ENCODE assay signal across 20 cellular contexts in genomic region chr17:76081295-76082210, GRCh38. TPM values are rescaled to one million over a fixed set of nuclear protein-coding genes. Genes with fewer than 3 reads are reported as not detected.
DNase-seq lines count a peak whose midpoint lies in the region; ATAC-seq and TF ChIP-seq lines count a peak whose summit lies in the region.
"Had no signal": no experiment of that assay in that cellular context is flagged by ENCODE, and none has a peak within 500 bp of the region (broad histone marks: within the 10 kb centered on the region; RNA-seq: fewer than 3 reads in every experiment).

No MANE protein-coding gene starts in this region.

- WGBS in mesendoderm (ENCODE audit: extremely low coverage, insufficient coverage, low lambda C conversion rate) = no CpG with 5 or more reads among the region's 27 CpGs
- WGBS in sigmoid colon, 2 donors = 70 to 82% methylated on average over 27 of the region's 27 CpGs
- WGBS in trophoblast cell (ENCODE audit: extremely low coverage, insufficient coverage, insufficient read length) = no CpG with 5 or more reads among the region's 27 CpGs

- H2BK15ac ChIP-seq in mesendoderm (replicated peaks; ENCODE audit: low read depth) = no peak overlapping the region

- H2BK120ac ChIP-seq in mesendoderm (ENCODE audit: low read depth, low read length) = no peak overlapping the region
- H2BK120ac ChIP-seq in trophoblast cell (ENCODE audit: insufficient read depth, low read length, poor library complexity) = no peak overlapping the region

- no peaks in the 10 kb centered on the region for H3K79me2 ChIP-seq in mesendoderm (ENCODE audit: control insufficient read depth, insufficient read depth, low read length)
- H3K79me2 ChIP-seq in trophoblast cell (ENCODE audit: control insufficient read depth, insufficient read depth, low read length, poor library complexity) = no peaks in the 10 kb centered on the region

- ATAC-seq in activated naive CD8-positive, alpha-beta T cell treated with anti-CD3 and anti-CD28 coated beads, Interleukin-2, amount 10 ng/mL, durations not matched to agents 7 days and 5 days (ENCODE audit: low read depth) = no peak
- ATAC-seq: stimulated activated memory B cell treated with anti-CD40 and anti-IgM and Interleukin-4, amounts not matched to agents 10 μg/mL and 1 μg/mL and 100 μg/mL, for 72 hours; T-cell had no signal

- H2AFZ ChIP-seq in trophoblast cell (ENCODE audit: insufficient read depth, low read length, poor library complexity) = no peak overlapping the region

- H3K27me3 ChIP-seq in mesendoderm (ENCODE audit: insufficient read depth, low read length, poor library complexity) = peaks cover 17% of the 10 kb centered on the region
- peaks cover 11 to 39% (median 27%) of the 10 kb centered on the region in 3 donors for H3K27me3 ChIP-seq in sigmoid colon
- H3K27me3 ChIP-seq in trophoblast cell (ENCODE audit: insufficient read depth, low read length) = peaks cover 24% of the 10 kb centered on the region

- TF ChIP-seq CTCF in GM10248 (IDR thresholded peaks at IDR 0.05; ENCODE audit: control extremely low read depth, extremely low read depth, low read depth, missing control alignments) (no peak), sigmoid colon (IDR thresholded peaks at IDR 0.05) (no peak)

- no peaks in the 10 kb centered on the region for H3K9me3 ChIP-seq in sigmoid colon
- peaks cover 12% of the 10 kb centered on the region for H3K9me3 ChIP-seq in trophoblast cell (ENCODE audit: insufficient read depth, low read depth, low read length)
- H3K9me3 ChIP-seq: right lobe of liver had no signal

- H3K4me1 ChIP-seq in mesendoderm (ENCODE audit: control insufficient read depth, low read depth, low read length) (peaks cover 10% of the 10 kb centered on the region), sigmoid colon (peaks cover 0 to 25% (median 21%) of the 10 kb centered on the region in 4 donors), trophoblast cell (ENCODE audit: control insufficient read depth in 1 of 2, insufficient read depth in 2 of 2, low read length in 2 of 2) (peaks cover 5 to 6% of the 10 kb centered on the region in 2 experiments)
- H3K4me1 ChIP-seq: right lobe of liver had no signal

- H4K5ac ChIP-seq in mesendoderm (ENCODE audit: low read length) = no peak overlapping the region

- no peak for TF ChIP-seq EP300 in sigmoid colon (IDR thresholded peaks at IDR 0.05)

- H3K79me1 ChIP-seq in mesendoderm (ENCODE audit: low read length) (no peaks in the 10 kb centered on the region), trophoblast cell (ENCODE audit: low read length) (no peaks in the 10 kb centered on the region)

- no peak overlapping the region for H3K27ac ChIP-seq in mesendoderm (ENCODE audit: low read depth, low read length)
- no peak overlapping the region for H3K27ac ChIP-seq in sigmoid colon
- no peak overlapping the region for H3K27ac ChIP-seq in trophoblast cell (ENCODE audit: low read depth, low read length)
- H3K27ac ChIP-seq: right lobe of liver had no signal

- no peak overlapping the region for H4K8ac ChIP-seq in mesendoderm (ENCODE audit: low read depth, low read length)
- no peak overlapping the region for H4K8ac ChIP-seq in trophoblast cell (ENCODE audit: low read depth, low read length)

- H2AK5ac ChIP-seq in mesendoderm (ENCODE audit: low read length) (no peak overlapping the region), trophoblast cell (ENCODE audit: low read length) (no peak overlapping the region)

- H3K18ac ChIP-seq in mesendoderm (ENCODE audit: low read length) = no peak overlapping the region
- no peak overlapping the region for H3K18ac ChIP-seq in trophoblast cell (ENCODE audit: low read length)

- H3K4ac ChIP-seq in mesendoderm (ENCODE audit: low read depth, low read length) = no peak overlapping the region
- no peak overlapping the region for H3K4ac ChIP-seq in trophoblast cell (ENCODE audit: low read depth, low read length)

- no peak overlapping the region for H3K4me3 ChIP-seq in mesendoderm (ENCODE audit: low read length)
- H3K4me3 ChIP-seq in sigmoid colon = no peak overlapping the region
- H3K4me3 ChIP-seq in trophoblast cell (ENCODE audit: low read depth, low read length) = no peak overlapping the region
- H3K4me3 ChIP-seq: right lobe of liver had no signal

- no peak overlapping the region for H3K56ac ChIP-seq in mesendoderm (ENCODE audit: low read length)

- DNase-seq in GM10248 (ENCODE audit: extremely low spot score) (peak; percentile 13), mesendoderm (peak; percentile 39), UCSD-AML1 (lab: John Stamatoyannopoulos, UW; ENCODE audit: unreplicated experiment) (no peak), sigmoid colon (no peak), trophoblast cell (no peak)
- no peak for DNase-seq in activated naive CD8-positive, alpha-beta T cell treated with anti-CD3 and anti-CD28 coated beads, Interleukin-2, amount 10 ng/mL, durations not matched to agents 7 days and 5 days
- DNase-seq: activated CD4-positive, alpha-beta T cell treated with anti-CD3 and anti-CD28 coated beads for 1 hour; DMS153; erythroblast; glutamatergic neuron; HFFc6; NCI-H1436 treated with DMSO at 0.1 percent for 48 hours; PC-3; stimulated activated CD4-positive, alpha-beta T cell treated with anti-CD3 and anti-CD28 coated beads, Interleukin-4, amount 100 ng/mL, for 4 hours; T-cell had no signal

- H3K4me2 ChIP-seq in mesendoderm (ENCODE audit: low read length) (no peak overlapping the region), trophoblast cell (ENCODE audit: low read length) (no peak overlapping the region)

- H3K9me3 Mint-ChIP-seq in activated naive CD8-positive, alpha-beta T cell treated with anti-CD3 and anti-CD28 coated beads, Interleukin-2, amount 10 ng/mL, durations not matched to agents 7 days and 5 days = no peaks in the 10 kb centered on the region
- H3K9me3 Mint-ChIP-seq: HFFc6; natural killer cell treated with Interleukin-12 subunit alpha and Interleukin-12 subunit beta and Interleukin-15 and Interleukin-18, amount 100 ng/mL, for 72 hours; stimulated activated memory B cell treated with anti-CD40 and anti-IgM and Interleukin-4, amounts not matched to agents 10 μg/mL and 1 μg/mL and 100 μg/mL, for 72 hours; T-cell had no signal

- H3K27ac Mint-ChIP-seq in activated naive CD8-positive, alpha-beta T cell treated with anti-CD3 and anti-CD28 coated beads, Interleukin-2, amount 10 ng/mL, durations not matched to agents 7 days and 5 days = peak overlapping the region; percentile 51
- H3K27ac Mint-ChIP-seq: HFFc6; natural killer cell treated with Interleukin-12 subunit alpha and Interleukin-12 subunit beta and Interleukin-15 and Interleukin-18, amount 100 ng/mL, for 72 hours; stimulated activated memory B cell treated with anti-CD40 and anti-IgM and Interleukin-4, amounts not matched to agents 10 μg/mL and 1 μg/mL and 100 μg/mL, for 72 hours had no signal

- H3K14ac ChIP-seq in trophoblast cell (ENCODE audit: low read length) = no peak overlapping the region

- no peak overlapping the region for H2BK12ac ChIP-seq in trophoblast cell (ENCODE audit: low read length)

- H3K36me3 ChIP-seq in mesendoderm (ENCODE audit: control insufficient read depth, insufficient read depth, low read length) (peaks cover 7% of the 10 kb centered on the region), sigmoid colon (peaks cover 9 to 44% (median 31%) of the 10 kb centered on the region in 4 donors), trophoblast cell (ENCODE audit: control insufficient read depth in 1 of 2, insufficient read depth in 2 of 2, low read length in 2 of 2) (peaks cover 38 to 41% of the 10 kb centered on the region in 2 experiments)

- no peak overlapping the region for H3K4me3 Mint-ChIP-seq in activated naive CD8-positive, alpha-beta T cell treated with anti-CD3 and anti-CD28 coated beads, Interleukin-2, amount 10 ng/mL, durations not matched to agents 7 days and 5 days
- H3K4me3 Mint-ChIP-seq: HFFc6; natural killer cell treated with Interleukin-12 subunit alpha and Interleukin-12 subunit beta and Interleukin-15 and Interleukin-18, amount 100 ng/mL, for 72 hours; stimulated activated memory B cell treated with anti-CD40 and anti-IgM and Interleukin-4, amounts not matched to agents 10 μg/mL and 1 μg/mL and 100 μg/mL, for 72 hours; T-cell had no signal

- POLR2A ChIA-PET in GM10248 (lab: Yijun Ruan, JAX) = interaction anchor here (1.2 kb wide), 1 partner anchor 13 kb away, joined by 3 read pairs; no protein-coding TSS in a partner anchor
- POLR2A ChIA-PET in activated naive CD8-positive, alpha-beta T cell treated with anti-CD3 and anti-CD28 coated beads, Interleukin-2, amount 10 ng/mL, durations not matched to agents 7 days and 5 days (lab: Charles Lee) = no interaction called here

- H3K23ac ChIP-seq in mesendoderm (ENCODE audit: low read length) = no peak overlapping the region
- no peak overlapping the region for H3K23ac ChIP-seq in trophoblast cell (ENCODE audit: low read length)

- CTCF ChIA-PET in GM10248 (lab: Yijun Ruan, JAX) = interaction anchor here (0.7 to 1.6 kb wide), 2 partner anchors 67 to 197 kb away, joined by 3 to 5 read pairs; no protein-coding TSS in a partner anchor

- H3K36me3 Mint-ChIP-seq in activated naive CD8-positive, alpha-beta T cell treated with anti-CD3 and anti-CD28 coated beads, Interleukin-2, amount 10 ng/mL, durations not matched to agents 7 days and 5 days = peaks cover 5% of the 10 kb centered on the region

- intact Hi-C loops in sigmoid colon (cut with DNase I) = loop anchor here (10.0 kb wide), 1 partner anchor 257 kb away; no protein-coding TSS in a partner anchor

- no peak for TF ChIP-seq POLR2A in sigmoid colon (IDR thresholded peaks at IDR 0.05)

- no peak overlapping the region for H4K91ac ChIP-seq in trophoblast cell (ENCODE audit: low read depth, low read length)

- peaks cover 6% of the 10 kb centered on the region for H3K4me1 Mint-ChIP-seq in activated naive CD8-positive, alpha-beta T cell treated with anti-CD3 and anti-CD28 coated beads, Interleukin-2, amount 10 ng/mL, durations not matched to agents 7 days and 5 days

- no peak overlapping the region for H4K12ac ChIP-seq in trophoblast cell (ENCODE audit: low read depth, low read length)

- no peak overlapping the region for H2BK5ac ChIP-seq in mesendoderm (ENCODE audit: low read length)
- no peak overlapping the region for H2BK5ac ChIP-seq in trophoblast cell (ENCODE audit: low read depth, low read length, poor library complexity)

- H3K9ac ChIP-seq in mesendoderm (ENCODE audit: low read length) = no peak overlapping the region
- no peak overlapping the region for H3K9ac ChIP-seq in trophoblast cell (ENCODE audit: low read length)

- H3K27me3 Mint-ChIP-seq in activated naive CD8-positive, alpha-beta T cell treated with anti-CD3 and anti-CD28 coated beads, Interleukin-2, amount 10 ng/mL, durations not matched to agents 7 days and 5 days = peaks cover 28% of the 10 kb centered on the region

RNA-seq across cellular contexts. Expression of gene ZACN, which starts 2.6 kb away (rescaled TPM):
- not detected for total RNA-seq in activated naive CD8-positive, alpha-beta T cell treated with anti-CD3 and anti-CD28 coated beads, Interleukin-2, amount 10 ng/mL, durations not matched to agents 7 days and 5 days
- polyA plus RNA-seq in mesendoderm (2013, experiment 1 of 2) = 0.03 TPM
- polyA plus RNA-seq in mesendoderm (2013, experiment 2 of 2) = 0.01 TPM
- total RNA-seq in sigmoid colon = 1 to 10 TPM in 2 of 4 donors, under 1 TPM in 2; 0.16 to 3.5 (median 0.81) TPM
- polyA plus RNA-seq in sigmoid colon = 1 to 10 TPM; 1.2 to 1.3 (median 1.2) TPM
- 0.05 TPM in 1 of 2 replicates, not detected in the other for polyA plus RNA-seq in trophoblast cell (2013)
- total RNA-seq: right lobe of liver, urinary bladder had no signal

RNA-seq across cellular contexts. Expression of gene GALR2, which starts 7.0 kb away (rescaled TPM):
- not detected for total RNA-seq in activated naive CD8-positive, alpha-beta T cell treated with anti-CD3 and anti-CD28 coated beads, Interleukin-2, amount 10 ng/mL, durations not matched to agents 7 days and 5 days
- polyA plus RNA-seq in mesendoderm (2013, experiment 1 of 2) = 0.24 TPM
- polyA plus RNA-seq in mesendoderm (2013, experiment 2 of 2) = 0.15 TPM
- total RNA-seq in sigmoid colon = 10 to 100 TPM in 1 of 4 donors, 1 to 10 TPM in 3; 5.4 to 20.2 (median 8.2) TPM
- polyA plus RNA-seq in sigmoid colon = 1 to 10 TPM in 1 of 3 donors, not detected in 2; 1.6 TPM
- 0.15 and 0.19 TPM in 2 replicates for polyA plus RNA-seq in trophoblast cell (2013)
- total RNA-seq: NCI-H460, urinary bladder had no signal

RNA-seq across cellular contexts. Expression of gene SRP68, which starts 9.2 kb away (rescaled TPM):
- total RNA-seq in activated naive CD8-positive, alpha-beta T cell treated with anti-CD3 and anti-CD28 coated beads, Interleukin-2, amount 10 ng/mL, durations not matched to agents 7 days and 5 days = 10 to 100 TPM; 81.6 to 83.0 TPM
- 61.7 TPM for polyA plus RNA-seq in mesendoderm (2013, experiment 1 of 2)
- 60.7 TPM for polyA plus RNA-seq in mesendoderm (2013, experiment 2 of 2)
- 10 to 100 TPM; 53.1 to 60.6 (median 53.8) TPM for total RNA-seq in sigmoid colon
- 10 to 100 TPM; 37.2 to 52.4 (median 37.7) TPM for polyA plus RNA-seq in sigmoid colon
- polyA plus RNA-seq in trophoblast cell (2013) = 81.8 and 83.6 TPM in 2 replicates

RNA-seq across cellular contexts. Expression of gene EXOC7, which starts 22.0 kb away (rescaled TPM):
- 100 to 1,000 TPM; 163 to 164 TPM for total RNA-seq in activated naive CD8-positive, alpha-beta T cell treated with anti-CD3 and anti-CD28 coated beads, Interleukin-2, amount 10 ng/mL, durations not matched to agents 7 days and 5 days
- 58.1 TPM for polyA plus RNA-seq in mesendoderm (2013, experiment 1 of 2)
- 61.9 TPM for polyA plus RNA-seq in mesendoderm (2013, experiment 2 of 2)
- total RNA-seq in sigmoid colon = 10 to 100 TPM; 58.9 to 82.0 (median 75.3) TPM
- 10 to 100 TPM; 36.8 to 74.4 (median 38.4) TPM for polyA plus RNA-seq in sigmoid colon
- polyA plus RNA-seq in trophoblast cell (2013) = 58.5 and 61.2 TPM in 2 replicates

RNA-seq across cellular contexts. Expression of gene EVPL, which starts 54.4 kb away (rescaled TPM):
- total RNA-seq in activated naive CD8-positive, alpha-beta T cell treated with anti-CD3 and anti-CD28 coated beads, Interleukin-2, amount 10 ng/mL, durations not matched to agents 7 days and 5 days = under 1 TPM; 0.78 to 0.85 TPM
- 0.14 TPM for polyA plus RNA-seq in mesendoderm (2013, experiment 1 of 2)
- 0.11 TPM for polyA plus RNA-seq in mesendoderm (2013, experiment 2 of 2)
- 10 to 100 TPM in 1 of 4 donors, 1 to 10 TPM in 3; 2.9 to 23.5 (median 7.2) TPM for total RNA-seq in sigmoid colon
- polyA plus RNA-seq in sigmoid colon = 10 to 100 TPM in 1 of 3 donors, 1 to 10 TPM in 2; 4.6 to 16.0 (median 4.8) TPM
- 0.04 and 0.06 TPM in 2 replicates for polyA plus RNA-seq in trophoblast cell (2013)
- total RNA-seq: HFFc6 had no signal

Comparison
In these comparisons a context has a peak if more than half of its experiments do, and no peak if none do; other contexts are left out.
1. DNase-seq: peak in GM10248 (single experiment) and mesendoderm (single experiment); none in activated naive CD8-positive, alpha-beta T cell treated with anti-CD3 and anti-CD28 coated beads, Interleukin-2, amount 10 ng/mL, durations not matched to agents 7 days and 5 days (single experiment), UCSD-AML1 (single experiment), sigmoid colon (single experiment) and trophoblast cell (0 of 2).
2. RNA of gene GALR2, which starts 7.0 kb away (total RNA-seq): 5.4 to 20.2 TPM in sigmoid colon; not detected in activated naive CD8-positive, alpha-beta T cell treated with anti-CD3 and anti-CD28 coated beads, Interleukin-2, amount 10 ng/mL, durations not matched to agents 7 days and 5 days; every median in the first group is over 4 times any median in the second.